8 cellular contexts compared by ENCODE assay signal in the genomic region with DNA sequence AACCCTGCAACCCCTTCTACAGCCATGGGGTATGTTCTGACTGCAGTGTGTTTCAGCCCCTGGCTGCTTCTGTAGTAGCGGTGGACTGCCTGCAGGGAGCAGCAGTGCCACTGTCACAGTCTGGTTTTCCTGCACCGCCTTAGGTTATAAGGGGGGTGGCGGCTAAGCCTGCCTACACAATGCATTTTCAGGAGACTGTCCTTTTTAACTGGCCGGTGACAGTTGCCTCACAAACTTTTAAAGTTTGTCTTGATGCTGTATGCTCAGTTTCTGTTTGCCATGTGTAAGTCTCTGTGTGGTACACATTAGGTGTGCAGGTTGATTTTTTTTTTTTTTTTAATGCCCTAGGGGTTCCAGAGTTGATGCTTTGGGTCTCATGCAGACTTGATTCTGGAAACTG. TPM values are rescaled to one million over a fixed set of nuclear protein-coding genes. Genes with fewer than 3 reads are reported as not detected.
DNase-seq lines count a peak whose midpoint lies in the region; ATAC-seq, FAIRE-seq and TF ChIP-seq lines count a peak whose summit lies in the region.

No MANE protein-coding gene starts in this region.

- peak overlapping the region; percentile 89 for H3K27ac ChIP-seq in AG04450 (ENCODE audit: low read depth, low read length)
- no peak overlapping the region for H3K27ac ChIP-seq in thyroid gland

- intact Hi-C loops in thyroid gland (cut with DNase I), result loop anchor here (5.0 kb wide), 1 partner anchor 159 kb away; no protein-coding TSS in a partner anchor

- no peaks in the 10 kb centered on the region for H3K27me3 Mint-ChIP-seq in osteocyte (ENCODE audit: unreplicated experiment)

- CTCF ChIA-PET in AG04450 (lab: Charles Lee), result interaction anchor here (0.7 to 7.6 kb wide), 19 partner anchors 8 to 1133 kb away, joined by 3 to 199 read pairs (median 4); no protein-coding TSS in a partner anchor

- FAIRE-seq in frontal cortex (lab: Jason Lieb, UNC), result no peak

- POLR2A ChIA-PET in AG04450 (lab: Yijun Ruan, JAX), result interaction anchor here (1.0 to 1.1 kb wide), 2 partner anchors 157 to 158 kb away, joined by 3 to 4 read pairs; no protein-coding TSS in a partner anchor

- peak; percentile 74 for DNase-seq in AG04450 (ENCODE audit: low read depth, low spot score)
- peak; percentile 26 for DNase-seq in HS-5 (ENCODE audit: low read depth)
- DNase-seq in SHP77 treated with DMSO at 0.1 percent for 48 hours (lab: John Stamatoyannopoulos, UW), result peak; percentile 2
- DNase-seq in activated effector memory CD4-positive, alpha-beta T cell treated with anti-CD3 and anti-CD28 coated beads, Interleukin-2, amount 50 U/mL, for 16 hours, result peak; percentile 90
- DNase-seq in frontal cortex (ENCODE audit: low spot score in 2 of 2), result peak; percentile 28 to 67
- DNase-seq in osteocyte (ENCODE audit: extremely low spot score, unreplicated experiment), result peak; percentile 88
- DNase-seq in thyroid gland, result peak; percentile 33 to 37

- peaks cover 23% of the 10 kb centered on the region for H3K4me1 Mint-ChIP-seq in osteocyte (ENCODE audit: unreplicated experiment)

- no peak overlapping the region for H3K27ac Mint-ChIP-seq in osteocyte (ENCODE audit: unreplicated experiment)

- H3K9me3 ChIP-seq in AG04450 (ENCODE audit: control insufficient read depth, insufficient read depth, low read length) (no peaks in the 10 kb centered on the region), thyroid gland (no peaks in the 10 kb centered on the region)

- peak; percentile 62 for ATAC-seq in GM18505 (IDR thresholded peaks at IDR 0.05; ENCODE audit: unreplicated experiment)

- H3K36me3 Mint-ChIP-seq in osteocyte (ENCODE audit: unreplicated experiment), result peaks cover 42% of the 10 kb centered on the region

- no peaks in the 10 kb centered on the region for H3K4me1 ChIP-seq in thyroid gland

- no peak overlapping the region for H3K4me3 Mint-ChIP-seq in osteocyte (ENCODE audit: unreplicated experiment)

- TF ChIP-seq POLR2A in GM18505 (IDR thresholded peaks at IDR 0.05; ENCODE audit: borderline replicate concordance, extremely low read depth, insufficient read depth, insufficient read length) (no peak), thyroid gland (IDR thresholded peaks at IDR 0.05) (no peak)

- 45 to 46% methylated on average over 4 of the region's 4 CpGs for WGBS in thyroid gland, 2 donors

- no peaks in the 10 kb centered on the region for H3K27me3 ChIP-seq in AG04450 (ENCODE audit: control insufficient read depth, insufficient read depth, low read length)
- H3K27me3 ChIP-seq in thyroid gland, result no peaks in the 10 kb centered on the region

- no peak overlapping the region for H3K4me3 ChIP-seq in AG04450 (ENCODE audit: low read depth, low read length)
- no peak overlapping the region for H3K4me3 ChIP-seq in thyroid gland (replicated peaks in 1 of 3)

- peaks cover 49% of the 10 kb centered on the region in 2 donors for H3K36me3 ChIP-seq in thyroid gland

- TF ChIP-seq CTCF in AG04450 (IDR thresholded peaks at IDR 0.05; ENCODE audit: low read depth, low read length), result peak; percentile 98
- peak; percentile 93 for TF ChIP-seq CTCF in osteocyte (IDR thresholded peaks at IDR 0.05)
- peak; percentile 37 to 78 (median 65) for TF ChIP-seq CTCF in thyroid gland (IDR thresholded peaks at IDR 0.05)

- H3K9me3 Mint-ChIP-seq in osteocyte (ENCODE audit: unreplicated experiment), result no peaks in the 10 kb centered on the region

RNA-seq across cellular contexts. Expression of gene NUP214, which starts 53.0 kb away (rescaled TPM):
- polyA plus RNA-seq in AG04450 (2011; rRNA removed), result 7.9 and 12.4 TPM in 2 replicates
- 23.9 and 33.5 TPM in 2 replicates for polyA minus RNA-seq in AG04450 (2011; rRNA and poly(A)+ RNA removed)
- total RNA-seq in frontal cortex (9.0 TPM), osteocyte (45.4 and 51.5 TPM in 2 replicates), thyroid gland (10 to 100 TPM; 27.3 to 59.2 (median 46.6) TPM)

Comparison
In these comparisons a context has a peak if more than half of its experiments do, and no peak if none do; other contexts are left out.
1. DNase-seq: peak in every context shown above with its lines; median percentile 90 in activated effector memory CD4-positive, alpha-beta T cell treated with anti-CD3 and anti-CD28 coated beads, Interleukin-2, amount 50 U/mL, for 16 hours; 88 in osteocyte; 74 in AG04450; 48 in frontal cortex; 35 in thyroid gland; 26 in HS-5; 2 in SHP77 treated with DMSO at 0.1 percent for 48 hours.